In genomic region chr4:53809816-53810215, GRCh38 we compare ENCODE assay signal across 19 cellular contexts.
DNase-seq lines count a peak whose midpoint lies in the region; ATAC-seq and TF ChIP-seq lines count a peak whose summit lies in the region.
"Had no signal": no experiment of that assay in that cellular context is flagged by ENCODE, and none has a peak within 500 bp of the region (broad histone marks: within the 10 kb centered on the region; RNA-seq: fewer than 3 reads in every experiment).

No MANE protein-coding gene starts in this region.

- H3K4me1 ChIP-seq in H9 (ENCODE audit: insufficient read depth, low read length) (no peaks in the 10 kb centered on the region), esophagus muscularis mucosa (no peaks in the 10 kb centered on the region), breast epithelium (no peaks in the 10 kb centered on the region)
- H3K4me1 ChIP-seq: A549, BE2C, BLaER1 had no signal

- intact Hi-C loops in esophagus muscularis mucosa (cut with DNase I) = no loop called here
- intact Hi-C loops in Right ventricle myocardium inferior (cut with DNase I) = no loop called here
- intact Hi-C loops in breast epithelium (cut with DNase I; ENCODE audit: low total_unique reads) = no loop called here

- no peak overlapping the region for H2BK20ac ChIP-seq in H9 (ENCODE audit: low read depth, low read length, poor library complexity, severe bottlenecking)

- H3K4me2 ChIP-seq in H9 (ENCODE audit: insufficient read depth, insufficient read length, low read length) = no peak overlapping the region
- H3K4me2 ChIP-seq: A549, BLaER1 had no signal

- TF ChIP-seq EP300 in esophagus muscularis mucosa (IDR thresholded peaks at IDR 0.05) = no peak

- no peak overlapping the region for H2BK5ac ChIP-seq in H9 (ENCODE audit: insufficient read length, low read length)

- H3K36me3 Mint-ChIP-seq in H9 (ENCODE audit: insufficient read depth in 1 of 3, low read depth in 3 of 3) (no peaks in the 10 kb centered on the region; a peak in 1 of 7 replicates), osteocyte (ENCODE audit: unreplicated experiment) (no peaks in the 10 kb centered on the region)
- H3K36me3 Mint-ChIP-seq: CD14-positive monocyte; CD4-positive, alpha-beta memory T cell; CD4-positive, CD25-positive, alpha-beta regulatory T cell; CD8-positive, alpha-beta memory T cell had no signal

- ATAC-seq in Right ventricle myocardium inferior (no peak), GM21447 (IDR thresholded peaks at IDR 0.05; ENCODE audit: unreplicated experiment) (no peak)
- ATAC-seq: A549 had no signal

- no peak for TF ChIP-seq CTCF in H9 (conservative IDR thresholded peaks at IDR 0.05)
- no peak for TF ChIP-seq CTCF in esophagus muscularis mucosa (IDR thresholded peaks at IDR 0.05)
- no peak for TF ChIP-seq CTCF in osteocyte (IDR thresholded peaks at IDR 0.05)
- TF ChIP-seq CTCF in breast epithelium (IDR thresholded peaks at IDR 0.05) = no peak

- WGBS in H9 (ENCODE audit: extremely low coverage, insufficient read length, low lambda C conversion rate) = no CpG with 5 or more reads among the region's 3 CpGs
- 77% methylated on average over 3 of the region's 3 CpGs for WGBS in esophagus muscularis mucosa

- H3K4me3 ChIP-seq in esophagus muscularis mucosa (no peak overlapping the region), breast epithelium (no peak overlapping the region)
- H3K4me3 ChIP-seq: A549, BLaER1 had no signal

- H2BK12ac ChIP-seq in H9 (ENCODE audit: insufficient read length, low read depth, low read length) = no peak overlapping the region

- H4K20me1 ChIP-seq in H9 (ENCODE audit: control insufficient read depth, insufficient read depth, insufficient read length) = no peaks in the 10 kb centered on the region
- H4K20me1 ChIP-seq: BLaER1 had no signal

- H3K23me2 ChIP-seq in H9 (ENCODE audit: insufficient read length, low read depth, low read length, poor library complexity, severe bottlenecking) = no peaks in the 10 kb centered on the region

- H3K4me1 Mint-ChIP-seq in H9 (no peaks in the 10 kb centered on the region), osteocyte (ENCODE audit: unreplicated experiment) (peaks cover 5% of the 10 kb centered on the region)
- H3K4me1 Mint-ChIP-seq: CD14-positive monocyte; CD4-positive, alpha-beta memory T cell; CD4-positive, CD25-positive, alpha-beta regulatory T cell; CD8-positive, alpha-beta memory T cell had no signal

- no peak overlapping the region for H3K23ac ChIP-seq in H9 (ENCODE audit: insufficient read length, low read depth, low read length)

- TF ChIP-seq POLR2A in esophagus muscularis mucosa (IDR thresholded peaks at IDR 0.05; ENCODE audit: low read depth) (no peak), breast epithelium (IDR thresholded peaks at IDR 0.05) (no peak)

- no peak overlapping the region for H3K9ac ChIP-seq in H9 (ENCODE audit: extremely low read depth, insufficient read length, low read length)
- H3K9ac ChIP-seq: BLaER1 had no signal

- no peak overlapping the region for H3K4me3 Mint-ChIP-seq in H9
- no peak overlapping the region for H3K4me3 Mint-ChIP-seq in osteocyte (ENCODE audit: unreplicated experiment)
- H3K4me3 Mint-ChIP-seq: CD14-positive monocyte; CD4-positive, alpha-beta memory T cell; CD4-positive, CD25-positive, alpha-beta regulatory T cell; CD8-positive, alpha-beta memory T cell had no signal

- no peak overlapping the region for H4K8ac ChIP-seq in H9 (replicated peaks; ENCODE audit: insufficient read length, low read depth, low read length)

- no peaks in the 10 kb centered on the region for H3K9me3 ChIP-seq in H9 (ENCODE audit: control insufficient read depth, low read depth, low read length)
- H3K9me3 ChIP-seq in esophagus muscularis mucosa = no peaks in the 10 kb centered on the region
- H3K9me3 ChIP-seq in breast epithelium = no peaks in the 10 kb centered on the region
- H3K9me3 ChIP-seq: A549, BE2C, BLaER1 had no signal

- no peak overlapping the region for H3T11ph ChIP-seq in H9 (ENCODE audit: low read length)

- H3K4ac ChIP-seq in H9 (ENCODE audit: low read depth, low read length) = no peak overlapping the region

- H2AK5ac ChIP-seq in H9 (ENCODE audit: insufficient read length, low read length) = no peak overlapping the region

- no peaks in the 10 kb centered on the region for H3K27me3 ChIP-seq in H9 (ENCODE audit: insufficient read depth, low read length)
- H3K27me3 ChIP-seq in esophagus muscularis mucosa = no peaks in the 10 kb centered on the region
- H3K27me3 ChIP-seq in breast epithelium = no peaks in the 10 kb centered on the region
- H3K27me3 ChIP-seq: BE2C, BLaER1 had no signal

- H3K27ac Mint-ChIP-seq in H9 (no peak overlapping the region), osteocyte (ENCODE audit: unreplicated experiment) (no peak overlapping the region)
- H3K27ac Mint-ChIP-seq: CD14-positive monocyte; CD4-positive, alpha-beta memory T cell; CD4-positive, CD25-positive, alpha-beta regulatory T cell; CD8-positive, alpha-beta memory T cell had no signal

- H3K36me3 ChIP-seq in esophagus muscularis mucosa (no peaks in the 10 kb centered on the region), breast epithelium (no peaks in the 10 kb centered on the region)
- H3K36me3 ChIP-seq: BE2C, BLaER1 had no signal

- no peak overlapping the region for H4K91ac ChIP-seq in H9 (ENCODE audit: insufficient read length, low read depth, low read length)

- no peak overlapping the region for H3K18ac ChIP-seq in H9 (ENCODE audit: insufficient read length, low read depth, low read length)

- H3K79me1 ChIP-seq in H9 (ENCODE audit: insufficient read depth, low read depth, low read length, poor library complexity, severe bottlenecking) = no peaks in the 10 kb centered on the region

- H2AFZ ChIP-seq in H9 (ENCODE audit: low read length) = no peak overlapping the region

- H3K27ac ChIP-seq in H9 (ENCODE audit: insufficient read length, low read depth, low read length) (no peak overlapping the region), esophagus muscularis mucosa (replicated peaks in 1 of 4) (no peak overlapping the region), breast epithelium (no peak overlapping the region)
- H3K27ac ChIP-seq: 22Rv1, A549, BLaER1 had no signal

- H3K56ac ChIP-seq in H9 (ENCODE audit: insufficient read length, low read depth, low read length) = no peak overlapping the region

- peak; percentile 17 for DNase-seq in AG20443 (ENCODE audit: low spot score)
- DNase-seq in H9 = peak; percentile 3
- DNase-seq in esophagus muscularis mucosa (ENCODE audit: extremely low spot score) = peak; percentile 68
- DNase-seq in osteocyte (ENCODE audit: extremely low spot score, unreplicated experiment) = peak; percentile 48
- DNase-seq in Right ventricle myocardium inferior (ENCODE audit: missing footprints) = no peak
- no peak for DNase-seq in breast epithelium (ENCODE audit: low spot score in 2 of 2)
- DNase-seq: BE2C; C1 segment of cervical spinal cord; CD4-positive, alpha-beta memory T cell; CD4-positive, CD25-positive, alpha-beta regulatory T cell; CD8-positive, alpha-beta memory T cell; COR-L47; DMS79 treated with DMSO at 0.1 percent for 48 hours; GF-D8 had no signal

- peaks cover 2% of the 10 kb centered on the region for H3K27me3 Mint-ChIP-seq in H9 (ENCODE audit: low read depth)
- no peaks in the 10 kb centered on the region for H3K27me3 Mint-ChIP-seq in osteocyte (ENCODE audit: unreplicated experiment)
- H3K27me3 Mint-ChIP-seq: CD4-positive, CD25-positive, alpha-beta regulatory T cell had no signal

- no peak overlapping the region for H3K14ac ChIP-seq in H9 (ENCODE audit: insufficient read depth, low read length)

- no peak overlapping the region for H2BK15ac ChIP-seq in H9 (ENCODE audit: low read depth, low read length)

- H3K9me3 Mint-ChIP-seq in H9 (no peaks in the 10 kb centered on the region), osteocyte (ENCODE audit: unreplicated experiment) (no peaks in the 10 kb centered on the region)
- H3K9me3 Mint-ChIP-seq: CD14-positive monocyte; CD8-positive, alpha-beta memory T cell had no signal

- H4K5ac ChIP-seq in H9 (ENCODE audit: insufficient read length, low read depth, low read length) = peak overlapping the region; percentile 26

- no peak overlapping the region for H2BK120ac ChIP-seq in H9 (ENCODE audit: low read depth, low read length, poor library complexity, severe bottlenecking)

- no peaks in the 10 kb centered on the region for H3K79me2 ChIP-seq in H9 (ENCODE audit: insufficient read depth, low read length)

Comparison
In these comparisons a context has a peak if more than half of its experiments do, and no peak if none do; other contexts are left out.
1. DNase-seq: peak in AG20443 (single experiment), H9 (single experiment), esophagus muscularis mucosa (single experiment) and osteocyte (single experiment); none in Right ventricle myocardium inferior (single experiment) and breast epithelium (0 of 2).